In genomic region chr15:40098489-40099261, GRCh38 we compare ENCODE assay signal across 8 cellular contexts. TPM values are rescaled to one million over a fixed set of nuclear protein-coding genes. Genes with fewer than 3 reads are reported as not detected.
DNase-seq lines count a peak whose midpoint lies in the region; ATAC-seq and TF ChIP-seq lines count a peak whose summit lies in the region.

No MANE protein-coding gene starts in this region.

- TF ChIP-seq CTCF in WI38 (IDR thresholded peaks at IDR 0.05; ENCODE audit: low read depth, low read length): no peak

- H3K4me3 ChIP-seq in WI38 (ENCODE audit: low read depth, low read length): peak overlapping the region; percentile 4; the same call in 1 of the 2 replicates

- ATAC-seq in HG03103 (IDR thresholded peaks at IDR 0.05; ENCODE audit: low read depth, unreplicated experiment) (peak; percentile 79), left lobe of liver (peak; percentile 52)

- in situ Hi-C loops in GM18951 (cut with MboI; ENCODE audit: low sequenced_read_pairs, unreplicated experiment): loop anchor here (5.0 kb wide), 1 partner anchor 51 kb away; no protein-coding TSS in a partner anchor

- DNase-seq in AG08396 (ENCODE audit: low spot score) (peak; percentile 95), NCI-H2107 (lab: John Stamatoyannopoulos, UW) (peak; percentile 25), left lobe of liver (ENCODE audit: low spot score) (no peak)
- peak; percentile 34 for DNase-seq in central memory CD4-positive, alpha-beta T cell
- peak; percentile 78 for DNase-seq in stimulated activated CD4-positive, alpha-beta T cell treated with anti-CD3 and anti-CD28 coated beads, Interleukin-4, amount 100 ng/mL, for 1 hour

- peak; percentile 44 for TF ChIP-seq POLR2A in GM18951 (IDR thresholded peaks at IDR 0.05; ENCODE audit: extremely low read depth, insufficient read depth, insufficient read length)

RNA-seq across cellular contexts. Expression of gene BMF, which starts 10.0 kb away (rescaled TPM):
- 3.3 TPM for total RNA-seq in left lobe of liver

RNA-seq across cellular contexts. Expression of gene SRP14, which starts 59.7 kb away (rescaled TPM):
- 56.8 TPM for total RNA-seq in left lobe of liver
